ENCODE assay signal across 28 cellular contexts in genomic region chr1:114077188-114077587, GRCh38.
"Had no signal": no experiment of that assay in that cellular context is flagged by ENCODE, and none has a peak within 500 bp of the region (broad histone marks: within the 10 kb centered on the region; RNA-seq: fewer than 3 reads in every experiment).

No MANE protein-coding gene starts in this region.

- ATAC-seq: mucosa of descending colon; naive thymus-derived CD4-positive, alpha-beta T cell; natural killer cell treated with Interleukin-12 subunit alpha and Interleukin-12 subunit beta and Interleukin-15 and Interleukin-18, amount 100 ng/mL, for 72 hours; pancreas; right cardiac atrium; sciatic nerve; stimulated activated effector memory CD8-positive, alpha-beta T cell treated with anti-CD3 and anti-CD28 coated beads, Interleukin-12 subunit alpha, Interleukin-12 subunit beta, amount 100 ng/mL, for 72 hours; stimulated activated naive CD8-positive, alpha-beta T cell treated with anti-CD3 and anti-CD28 coated beads, Interleukin-15, amount 100 ng/mL, for 72 hours had no signal

- H3K27ac ChIP-seq: left ventricle myocardium inferior, pancreas, prostate gland, skin epidermis, tibial nerve, vagina had no signal

- FAIRE-seq: pancreas had no signal

- H3K4me1 ChIP-seq: pancreas, prostate gland had no signal

- H3K4me3 Mint-ChIP-seq: memory B cell; naive thymus-derived CD4-positive, alpha-beta T cell; natural killer cell treated with Interleukin-12 subunit alpha and Interleukin-12 subunit beta and Interleukin-15 and Interleukin-18, amount 100 ng/mL, for 72 hours; neural crest cell; stimulated activated effector memory CD8-positive, alpha-beta T cell treated with anti-CD3 and anti-CD28 coated beads, Interleukin-12 subunit alpha, Interleukin-12 subunit beta, amount 100 ng/mL, for 72 hours; stimulated activated naive CD8-positive, alpha-beta T cell treated with anti-CD3 and anti-CD28 coated beads, Interleukin-15, amount 100 ng/mL, for 72 hours; type B pancreatic cell had no signal

- H3K4me3 ChIP-seq: left ventricle myocardium inferior, lung, mucosa of descending colon, pancreas, prostate gland, skin epidermis, tibial nerve, vagina had no signal

- H3K9me3 Mint-ChIP-seq: natural killer cell treated with Interleukin-12 subunit alpha and Interleukin-12 subunit beta and Interleukin-15 and Interleukin-18, amount 100 ng/mL, for 72 hours had no signal

- H3K27ac Mint-ChIP-seq: memory B cell; naive thymus-derived CD4-positive, alpha-beta T cell; stimulated activated effector memory CD8-positive, alpha-beta T cell treated with anti-CD3 and anti-CD28 coated beads, Interleukin-12 subunit alpha, Interleukin-12 subunit beta, amount 100 ng/mL, for 72 hours; type B pancreatic cell had no signal

- DNase-seq: hippocampal formation; islet precursor cell; left ventricle myocardium inferior; midbrain; mucosa of descending colon; naive thymus-derived CD4-positive, alpha-beta T cell; nucleus accumbens; pancreas; posterior cingulate gyrus; retina; right cardiac atrium; stimulated activated CD4-positive, alpha-beta T cell treated with anti-CD3 and anti-CD28 coated beads, Interleukin-12 subunit alpha, Interleukin-12 subunit beta, amount 100 ng/mL, for 4 hours; stimulated activated CD4-positive, alpha-beta T cell treated with anti-CD3 and anti-CD28 coated beads, Interleukin-15, amount 100 ng/mL, for 24 hours; stimulated activated CD4-positive, alpha-beta T cell treated with anti-CD3 and anti-CD28 coated beads, Interleukin-4, amount 100 ng/mL, for 24 hours; stimulated activated naive CD4-positive, alpha-beta T cell; stimulated activated naive CD8-positive, alpha-beta T cell treated with anti-CD3 and anti-CD28 coated beads, Interleukin-15, amount 100 ng/mL, for 72 hours; substantia nigra had no signal

- H3K27me3 Mint-ChIP-seq: natural killer cell treated with Interleukin-12 subunit alpha and Interleukin-12 subunit beta and Interleukin-15 and Interleukin-18, amount 100 ng/mL, for 72 hours; stimulated activated naive CD8-positive, alpha-beta T cell treated with anti-CD3 and anti-CD28 coated beads, Interleukin-15, amount 100 ng/mL, for 72 hours had no signal

- H3K36me3 Mint-ChIP-seq: memory B cell; naive thymus-derived CD4-positive, alpha-beta T cell; stimulated activated effector memory CD8-positive, alpha-beta T cell treated with anti-CD3 and anti-CD28 coated beads, Interleukin-12 subunit alpha, Interleukin-12 subunit beta, amount 100 ng/mL, for 72 hours; type B pancreatic cell had no signal

- H3K4me1 Mint-ChIP-seq: memory B cell had no signal

- H3K9me3 ChIP-seq: pancreas, prostate gland had no signal

- H3K36me3 ChIP-seq: left ventricle myocardium inferior, pancreas, prostate gland, tibial nerve, vagina had no signal

- H3K27me3 ChIP-seq: pancreas, tibial nerve, vagina had no signal
